16 cellular contexts compared by ENCODE assay signal in genomic region chr16:54846761-54847160, GRCh38.
DNase-seq lines count a peak whose midpoint lies in the region; ATAC-seq and TF ChIP-seq lines count a peak whose summit lies in the region.
"Had no signal": no experiment of that assay in that cellular context is flagged by ENCODE, and none has a peak within 500 bp of the region (broad histone marks: within the 10 kb centered on the region; RNA-seq: fewer than 3 reads in every experiment).

No MANE protein-coding gene starts in this region.

- ATAC-seq in body of pancreas = peak; percentile 78
- ATAC-seq: activated CD8-positive, alpha-beta memory T cell treated with anti-CD3 and anti-CD28 coated beads, Interleukin-2, amount 10 ng/mL, durations not matched to agents 7 days and 5 days had no signal

- peaks cover 5% of the 10 kb centered on the region for H3K4me1 ChIP-seq in body of pancreas
- H3K4me1 ChIP-seq: ascending aorta had no signal

- TF ChIP-seq CTCF in LNCaP clone FGC (IDR thresholded peaks at IDR 0.05; ENCODE audit: control insufficient read depth, extremely low read depth, insufficient read depth) = no peak
- TF ChIP-seq CTCF in body of pancreas (IDR thresholded peaks at IDR 0.05) = no peak

- WGBS in body of pancreas, 2 donors = 18 to 23% methylated on average over 4 of the region's 4 CpGs

- DNase-seq in DMS153 (lab: John Stamatoyannopoulos, UW) (peak; percentile 54), LNCaP clone FGC (ENCODE audit: low read depth) (peak; percentile 65), body of pancreas (peak in 3 of 4 donors; percentile 7 to 19 (median 18)), myocyte (ENCODE audit: low read depth) (peak; percentile 22), NCI-H1436 treated with DMSO at 0.1 percent for 48 hours (lab: John Stamatoyannopoulos, UW) (no peak), NCI-H2196 treated with DMSO at 0.1 percent for 48 hours (lab: John Stamatoyannopoulos, UW; ENCODE audit: unreplicated experiment) (no peak), DMS79 treated with DMSO at 0.1 percent for 48 hours (lab: John Stamatoyannopoulos, UW) (no peak)
- DNase-seq in stimulated activated CD4-positive, alpha-beta T cell treated with anti-CD3 and anti-CD28 coated beads, Interleukin-4, amount 100 ng/mL, for 1 hour = no peak
- DNase-seq: activated CD8-positive, alpha-beta memory T cell treated with anti-CD3 and anti-CD28 coated beads, Interleukin-2, amount 10 ng/mL, durations not matched to agents 7 days and 5 days; activated gamma-delta T cell; EL; NCI-H2107; occipital lobe; small intestine; WERI-Rb-1 had no signal

- H3K27ac ChIP-seq in body of pancreas = peak overlapping the region in 2 of 4 donors; percentile 22 to 45
- H3K27ac ChIP-seq: ascending aorta, WERI-Rb-1 had no signal

- TF ChIP-seq POLR2A in body of pancreas (IDR thresholded peaks at IDR 0.05) = no peak

- no peaks in the 10 kb centered on the region for H3K9me3 ChIP-seq in body of pancreas

- H3K4me3 ChIP-seq in LNCaP clone FGC (ENCODE audit: low read depth, low read length) = no peak overlapping the region
- no peak overlapping the region for H3K4me3 ChIP-seq in body of pancreas
- H3K4me3 ChIP-seq: ascending aorta had no signal

- H3K27me3 ChIP-seq in body of pancreas = no peaks in the 10 kb centered on the region
- H3K27me3 ChIP-seq: ascending aorta had no signal

- intact Hi-C loops in body of pancreas (cut with DNase I) = no loop called here

- no peaks in the 10 kb centered on the region for H3K36me3 ChIP-seq in body of pancreas (replicated peaks in 1 of 2; ENCODE audit: insufficient read depth in 1 of 2, low read depth in 2 of 2)
- H3K36me3 ChIP-seq: ascending aorta, WERI-Rb-1 had no signal

Comparison
In these comparisons a context has a peak if more than half of its experiments do, and no peak if none do; other contexts are left out.
1. DNase-seq: peak in DMS153 (single experiment), LNCaP clone FGC (single experiment), body of pancreas (3 of 4) and myocyte (single experiment); none in NCI-H1436 treated with DMSO at 0.1 percent for 48 hours (single experiment), NCI-H2196 treated with DMSO at 0.1 percent for 48 hours (single experiment), DMS79 treated with DMSO at 0.1 percent for 48 hours (single experiment) and stimulated activated CD4-positive, alpha-beta T cell treated with anti-CD3 and anti-CD28 coated beads, Interleukin-4, amount 100 ng/mL, for 1 hour (single experiment).